ENCODE assay signal across 25 cellular contexts in the genomic region with DNA sequence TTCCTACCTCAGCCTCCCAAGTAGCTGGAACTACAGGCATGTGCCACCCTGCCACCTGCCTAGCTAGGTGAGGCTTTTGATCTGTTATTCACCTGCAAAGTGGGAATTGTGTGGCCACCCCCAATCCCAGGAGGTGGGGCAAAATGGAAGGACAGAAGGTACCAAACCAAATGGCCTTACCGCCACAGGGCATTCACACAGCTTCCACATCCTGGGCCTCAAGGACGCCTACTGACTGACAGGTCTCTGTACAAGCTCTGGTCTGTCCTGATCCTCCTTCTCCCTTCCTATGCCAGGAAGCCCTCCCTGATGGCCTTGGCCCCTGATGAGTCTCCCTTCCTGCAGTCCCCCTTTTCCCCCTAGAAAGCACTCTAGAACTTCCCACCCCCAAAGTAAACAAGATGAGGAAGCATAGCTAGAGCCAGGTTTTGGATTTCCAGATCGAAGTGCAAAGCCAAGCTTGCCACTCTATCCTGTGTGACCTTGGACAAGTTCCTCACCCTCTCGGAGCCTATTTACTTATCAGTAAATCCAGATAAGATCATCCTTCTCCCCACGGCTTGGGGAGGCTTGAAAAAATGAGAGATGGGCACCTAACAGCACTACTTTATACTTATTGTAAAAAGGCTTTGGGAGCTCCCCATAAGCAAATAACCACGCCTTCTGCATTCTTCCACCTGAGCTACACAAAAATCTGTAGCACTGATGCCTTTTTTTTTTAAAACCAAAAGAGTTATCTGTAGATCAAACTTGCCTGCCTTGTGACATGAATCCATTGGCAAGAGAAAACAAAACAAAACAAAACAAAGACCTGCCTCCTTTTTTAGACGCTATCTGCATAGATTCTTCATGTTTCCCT. TPM values are rescaled to one million over a fixed set of nuclear protein-coding genes. Genes with fewer than 3 reads are reported as not detected.
DNase-seq lines count a peak whose midpoint lies in the region; ATAC-seq lines count a peak whose summit lies in the region.
"Had no signal": no experiment of that assay in that cellular context is flagged by ENCODE, and none has a peak within 500 bp of the region (broad histone marks: within the 10 kb centered on the region; RNA-seq: fewer than 3 reads in every experiment).

No MANE protein-coding gene starts in this region.

- H3K27ac Mint-ChIP-seq in naive thymus-derived CD4-positive, alpha-beta T cell: peak overlapping the region in 8 of 9 donors; percentile 3 to 60 (median 29)
- H3K27ac Mint-ChIP-seq: effector memory CD8-positive, alpha-beta T cell; neural progenitor cell; stimulated activated naive CD8-positive, alpha-beta T cell treated with anti-CD3 and anti-CD28 coated beads, Interleukin-15, Interleukin-2, amounts not matched to agents 100 ng/mL and 50 ng/mL, for 24 hours had no signal

- peak overlapping the region in 5 of 10 donors; percentile 0 to 51 (median 33) for H3K4me3 Mint-ChIP-seq in naive thymus-derived CD4-positive, alpha-beta T cell
- H3K4me3 Mint-ChIP-seq: effector memory CD8-positive, alpha-beta T cell; neural progenitor cell; stimulated activated naive CD8-positive, alpha-beta T cell treated with anti-CD3 and anti-CD28 coated beads, Interleukin-15, Interleukin-2, amounts not matched to agents 100 ng/mL and 50 ng/mL, for 24 hours had no signal

- CTCF ChIA-PET in naive thymus-derived CD4-positive, alpha-beta T cell (lab: Charles Lee): interaction anchor here (0.6 to 2.1 kb wide), 5 partner anchors 15 to 139 kb away, joined by 3 to 9 read pairs (median 3); no protein-coding TSS in a partner anchor

- no peaks in the 10 kb centered on the region for H3K36me3 Mint-ChIP-seq in naive thymus-derived CD4-positive, alpha-beta T cell
- H3K36me3 Mint-ChIP-seq: neural progenitor cell had no signal

- H3K36me3 ChIP-seq in naive thymus-derived CD4-positive, alpha-beta T cell (ENCODE audit: control insufficient read depth in 2 of 3, insufficient read depth in 3 of 3, low read length in 3 of 3): no peaks in the 10 kb centered on the region
- H3K36me3 ChIP-seq: BLaER1 treated with 17β-estradiol and CSF1 and Interleukin-3, amounts not matched to agents 10 nM and 100 nM; left ventricle myocardium inferior; neural progenitor cell had no signal

- no peak overlapping the region for H3K27ac ChIP-seq in naive thymus-derived CD4-positive, alpha-beta T cell (ENCODE audit: low read depth, low read length)
- H3K27ac ChIP-seq: BLaER1 treated with 17β-estradiol and CSF1 and Interleukin-3, amounts not matched to agents 10 nM and 100 nM; KMS-11; left ventricle myocardium inferior; neural progenitor cell; psoas muscle; VCaP had no signal

- POLR2A ChIA-PET in naive thymus-derived CD4-positive, alpha-beta T cell (lab: Charles Lee): interaction anchor here (0.5 to 3.1 kb wide), 11 partner anchors 9 to 182 kb away, joined by 3 to 9 read pairs (median 4); a partner anchor contains a TSS

- intact Hi-C loops in left cardiac atrium (cut with DNase I): loop anchor here in 1 of 2 donors (10.0 kb wide), 1 partner anchor 95 kb away; a partner anchor contains a TSS
- intact Hi-C loops in cardiac septum (cut with DNase I): no loop called here
- intact Hi-C loops in naive thymus-derived CD4-positive, alpha-beta T cell (cut with micrococcal nuclease): loop anchor here in 1 of 2 donors (5.0 to 10.0 kb wide), 2 partner anchors 33 to 195 kb away; a partner anchor contains a TSS

- peaks cover 40 to 90% (median 72%) of the 10 kb centered on the region in 7 donors for H3K4me1 Mint-ChIP-seq in naive thymus-derived CD4-positive, alpha-beta T cell

- no peaks in the 10 kb centered on the region for H3K9me3 Mint-ChIP-seq in naive thymus-derived CD4-positive, alpha-beta T cell
- H3K9me3 Mint-ChIP-seq: effector memory CD8-positive, alpha-beta T cell; neural progenitor cell; stimulated activated naive CD8-positive, alpha-beta T cell treated with anti-CD3 and anti-CD28 coated beads, Interleukin-15, Interleukin-2, amounts not matched to agents 100 ng/mL and 50 ng/mL, for 24 hours had no signal

- no peak overlapping the region for H3K4me3 ChIP-seq in naive thymus-derived CD4-positive, alpha-beta T cell (ENCODE audit: low read length)
- H3K4me3 ChIP-seq: BLaER1 treated with 17β-estradiol and CSF1 and Interleukin-3, amounts not matched to agents 10 nM and 100 nM; left ventricle myocardium inferior; neural progenitor cell; psoas muscle; skin epidermis had no signal

- ATAC-seq in left cardiac atrium (no peak), GM18519 (IDR thresholded peaks at IDR 0.05; ENCODE audit: low FRiP score, unreplicated experiment) (no peak), GM18858 (IDR thresholded peaks at IDR 0.05; ENCODE audit: unreplicated experiment) (no peak)
- no peak for ATAC-seq in naive thymus-derived CD4-positive, alpha-beta T cell
- ATAC-seq: effector memory CD8-positive, alpha-beta T cell; psoas muscle had no signal

- H3K27me3 Mint-ChIP-seq in naive thymus-derived CD4-positive, alpha-beta T cell: peaks cover 0 to 36% (median 0%) of the 10 kb centered on the region in 5 donors

- DNase-seq in left cardiac atrium (peak; percentile 27), cardiac septum (ENCODE audit: low spot score) (no peak), dermis blood vessel endothelial cell (peak; percentile 31), NCI-H1105 treated with DMSO at 0.1 percent for 48 hours (lab: John Stamatoyannopoulos, UW) (no peak), midbrain (lab: John Stamatoyannopoulos, UW) (no peak)
- peak in 1 of 9 donors; percentile 29 for DNase-seq in naive thymus-derived CD4-positive, alpha-beta T cell
- DNase-seq: activated CD4-positive, alpha-beta T cell treated with anti-CD3 and anti-CD28 coated beads, Interleukin-2, amount 50 U/mL, for 1 hour; activated effector memory CD4-positive, alpha-beta T cell treated with Interleukin-2 at 50 U/mL for 16 hours; amygdala; cerebellar nuclear complex; effector memory CD8-positive, alpha-beta T cell; GF-D8; left ventricle myocardium inferior; NCI-H187 treated with DMSO at 0.1 percent for 48 hours; NCI-H748 treated with DMSO at 0.1 percent for 48 hours; psoas muscle; stimulated activated CD4-positive, alpha-beta T cell treated with anti-CD3 and anti-CD28 coated beads, Interleukin-2, amount 100 ng/mL, for 48 hours had no signal

- H3K4me1 ChIP-seq in naive thymus-derived CD4-positive, alpha-beta T cell (ENCODE audit: control insufficient read depth in 2 of 2, insufficient read depth in 2 of 2, low read length in 2 of 2): peaks cover 12 to 53% of the 10 kb centered on the region in 2 donors
- H3K4me1 ChIP-seq: neural progenitor cell had no signal

- peaks cover 0 to 1% of the 10 kb centered on the region in 2 donors for H3K27me3 ChIP-seq in naive thymus-derived CD4-positive, alpha-beta T cell (ENCODE audit: control insufficient read depth in 2 of 2, insufficient read depth in 2 of 2, low read length in 2 of 2)

- no peaks in the 10 kb centered on the region for H3K9me3 ChIP-seq in naive thymus-derived CD4-positive, alpha-beta T cell (ENCODE audit: control insufficient read depth in 2 of 3, low read length in 3 of 3)
- H3K9me3 ChIP-seq: BLaER1 treated with 17β-estradiol and CSF1 and Interleukin-3, amounts not matched to agents 10 nM and 100 nM; left ventricle myocardium inferior; psoas muscle had no signal

RNA-seq across cellular contexts. Expression of a gene that starts 4.5 kb away (rescaled TPM):
- total RNA-seq in left cardiac atrium (1 to 10 TPM; 5.0 to 8.2 TPM), cardiac septum (1.2 TPM), dermis blood vessel endothelial cell (13.8 and 16.9 TPM in 2 replicates)
- total RNA-seq in naive thymus-derived CD4-positive, alpha-beta T cell: 1 to 10 TPM in 4 of 5 experiments, under 1 TPM in 1; 0.36 to 8.4 (median 3.3) TPM
- polyA plus RNA-seq in naive thymus-derived CD4-positive, alpha-beta T cell: 10 to 100 TPM; 10.0 to 26.0 TPM

RNA-seq across cellular contexts. Expression of a gene that starts 35.0 kb away (rescaled TPM):
- total RNA-seq in left cardiac atrium (10 to 100 TPM; 52.3 to 60.3 TPM), cardiac septum (41.5 TPM), dermis blood vessel endothelial cell (85.3 and 106 TPM in 2 replicates)
- 10 to 100 TPM; 32.6 to 57.7 (median 37.9) TPM for total RNA-seq in naive thymus-derived CD4-positive, alpha-beta T cell
- polyA plus RNA-seq in naive thymus-derived CD4-positive, alpha-beta T cell: 100 to 1,000 TPM; 146 to 166 TPM

Comparison
In these comparisons a context has a peak if more than half of its experiments do, and no peak if none do; other contexts are left out.
1. DNase-seq: peak in left cardiac atrium (single experiment) and dermis blood vessel endothelial cell (single experiment); none in cardiac septum (single experiment), NCI-H1105 treated with DMSO at 0.1 percent for 48 hours (single experiment) and midbrain (single experiment).